ENCODE assay signal across 31 cellular contexts in the genomic region with DNA sequence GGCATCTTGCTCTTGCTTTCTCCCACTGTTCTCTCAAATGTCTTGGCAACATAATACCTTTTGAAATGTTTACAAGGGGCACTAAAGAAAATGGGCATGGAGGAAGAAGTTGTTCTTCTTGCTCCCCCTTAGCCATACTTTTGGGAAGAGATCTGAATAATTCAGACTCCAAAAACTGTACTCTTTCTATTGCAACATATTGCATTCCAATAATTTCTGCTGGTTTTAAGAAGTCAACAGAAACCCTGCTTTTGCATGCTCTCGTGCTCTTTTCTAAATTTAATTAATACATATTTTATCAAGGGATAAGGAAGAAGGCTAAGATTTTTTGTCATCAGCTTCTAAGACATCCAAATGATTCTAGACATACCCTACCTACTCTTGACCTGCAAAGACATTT.
"Had no signal": no experiment of that assay in that cellular context is flagged by ENCODE, and none has a peak within 500 bp of the region (broad histone marks: within the 10 kb centered on the region; RNA-seq: fewer than 3 reads in every experiment).

No MANE protein-coding gene starts in this region.

- H3K27ac ChIP-seq: adrenal gland, body of pancreas, foreskin keratinocyte, heart left ventricle, parathyroid adenoma, right atrium auricular region, vagina, WERI-Rb-1 had no signal

- ATAC-seq: body of pancreas; foreskin keratinocyte; heart left ventricle; left colon; naive thymus-derived CD8-positive, alpha-beta T cell; stimulated activated naive CD8-positive, alpha-beta T cell treated with anti-CD3 and anti-CD28 coated beads, Interleukin-15, Interleukin-2, amounts not matched to agents 100 U/mL and 50 U/mL, for 24 hours; T-helper 17 cell had no signal

- H3K36me3 Mint-ChIP-seq: activated naive CD8-positive, alpha-beta T cell; immature natural killer cell; naive thymus-derived CD8-positive, alpha-beta T cell had no signal

- H3K79me2 ChIP-seq: parathyroid adenoma had no signal

- H3K4me1 ChIP-seq: adrenal gland, body of pancreas, foreskin keratinocyte, parathyroid adenoma, right atrium auricular region, vagina had no signal

- DNase-seq: activated CD4-positive, alpha-beta memory T cell treated with anti-CD3 and anti-CD28 coated beads, Interleukin-2, amount 10 ng/mL, durations not matched to agents 7 days and 5 days; activated CD4-positive, alpha-beta T cell treated with anti-CD3 and anti-CD28 coated beads, Interleukin-2, amount 10 ng/mL, durations not matched to agents 24 days and 14 days; activated CD4-positive, CD25-positive, alpha-beta regulatory T cell treated with anti-CD3 and anti-CD28 coated beads, Interleukin-2, amount 50 U/mL, for 72 hours; activated T-cell treated with anti-CD3 and anti-CD28 coated beads, Interleukin-2, amount 50 U/mL, for 48 hours; adrenal gland; aorta; body of pancreas; cerebellar nuclear complex; cortex of kidney; effector memory CD8-positive, alpha-beta T cell; erythroblast; foreskin keratinocyte; heart left ventricle; hypothalamus; immature natural killer cell; kidney; left colon; naive thymus-derived CD8-positive, alpha-beta T cell; occipital lobe; stimulated activated CD4-positive, alpha-beta T cell treated with anti-CD3 and anti-CD28 coated beads, Interleukin-2, amount 100 ng/mL, for 48 hours; stimulated activated naive CD8-positive, alpha-beta T cell treated with anti-CD3 and anti-CD28 coated beads, Interleukin-15, Interleukin-2, amounts not matched to agents 100 U/mL and 50 U/mL, for 24 hours; T-helper 17 cell; T1000; WERI-Rb-1 had no signal

- H3K4me3 Mint-ChIP-seq: activated CD4-positive, alpha-beta memory T cell treated with anti-CD3 and anti-CD28 coated beads, Interleukin-2, amount 10 ng/mL, durations not matched to agents 7 days and 5 days; activated CD4-positive, alpha-beta T cell treated with anti-CD3 and anti-CD28 coated beads, Interleukin-2, amount 10 ng/mL, durations not matched to agents 24 days and 14 days; activated naive CD8-positive, alpha-beta T cell; effector memory CD8-positive, alpha-beta T cell; immature natural killer cell; naive thymus-derived CD8-positive, alpha-beta T cell; neural crest cell; T-helper 17 cell; type B pancreatic cell had no signal

- H3K27me3 ChIP-seq: adrenal gland, body of pancreas, foreskin keratinocyte, heart left ventricle, right atrium auricular region, vagina had no signal

- H3K27ac Mint-ChIP-seq: activated CD4-positive, alpha-beta memory T cell treated with anti-CD3 and anti-CD28 coated beads, Interleukin-2, amount 10 ng/mL, durations not matched to agents 7 days and 5 days; activated CD4-positive, alpha-beta T cell treated with anti-CD3 and anti-CD28 coated beads, Interleukin-2, amount 10 ng/mL, durations not matched to agents 24 days and 14 days; activated naive CD8-positive, alpha-beta T cell; activated T-helper 2 cell treated with anti-CD3 and anti-CD28 coated beads, Interferon-gamma antibody, Interleukin-2, Interleukin-4, amounts not matched to agents 10 μg/mL and 5 μg/mL and 100 μg/mL, durations not matched to agents 14 hours and 24 hours and 36 hours; effector memory CD8-positive, alpha-beta T cell; immature natural killer cell; naive thymus-derived CD8-positive, alpha-beta T cell; T-helper 17 cell; type B pancreatic cell had no signal

- H2AFZ ChIP-seq: parathyroid adenoma had no signal

- H3K27me3 Mint-ChIP-seq: activated CD4-positive, alpha-beta memory T cell treated with anti-CD3 and anti-CD28 coated beads, Interleukin-2, amount 10 ng/mL, durations not matched to agents 7 days and 5 days; activated CD4-positive, alpha-beta T cell treated with anti-CD3 and anti-CD28 coated beads, Interleukin-2, amount 10 ng/mL, durations not matched to agents 24 days and 14 days; activated naive CD8-positive, alpha-beta T cell; effector memory CD8-positive, alpha-beta T cell; naive thymus-derived CD8-positive, alpha-beta T cell had no signal

- H3K4me3 ChIP-seq: adrenal gland, body of pancreas, heart left ventricle, right atrium auricular region, vagina had no signal

- H3K9me3 ChIP-seq: adrenal gland, body of pancreas, heart left ventricle, right atrium auricular region, vagina had no signal

- H3K4me1 Mint-ChIP-seq: activated CD4-positive, alpha-beta memory T cell treated with anti-CD3 and anti-CD28 coated beads, Interleukin-2, amount 10 ng/mL, durations not matched to agents 7 days and 5 days; activated CD4-positive, alpha-beta T cell treated with anti-CD3 and anti-CD28 coated beads, Interleukin-2, amount 10 ng/mL, durations not matched to agents 24 days and 14 days; immature natural killer cell; naive thymus-derived CD8-positive, alpha-beta T cell; T-helper 17 cell had no signal

- H3K9me3 Mint-ChIP-seq: activated CD4-positive, alpha-beta memory T cell treated with anti-CD3 and anti-CD28 coated beads, Interleukin-2, amount 10 ng/mL, durations not matched to agents 7 days and 5 days; activated CD4-positive, alpha-beta T cell treated with anti-CD3 and anti-CD28 coated beads, Interleukin-2, amount 10 ng/mL, durations not matched to agents 24 days and 14 days; activated T-helper 2 cell treated with anti-CD3 and anti-CD28 coated beads, Interferon-gamma antibody, Interleukin-2, Interleukin-4, amounts not matched to agents 10 μg/mL and 5 μg/mL and 100 μg/mL, durations not matched to agents 14 hours and 24 hours and 36 hours; neural crest cell; type B pancreatic cell had no signal

- H3K9ac ChIP-seq: parathyroid adenoma had no signal

- H3K36me3 ChIP-seq: adrenal gland, heart left ventricle, right atrium auricular region, vagina, WERI-Rb-1 had no signal
